In the genomic region with DNA sequence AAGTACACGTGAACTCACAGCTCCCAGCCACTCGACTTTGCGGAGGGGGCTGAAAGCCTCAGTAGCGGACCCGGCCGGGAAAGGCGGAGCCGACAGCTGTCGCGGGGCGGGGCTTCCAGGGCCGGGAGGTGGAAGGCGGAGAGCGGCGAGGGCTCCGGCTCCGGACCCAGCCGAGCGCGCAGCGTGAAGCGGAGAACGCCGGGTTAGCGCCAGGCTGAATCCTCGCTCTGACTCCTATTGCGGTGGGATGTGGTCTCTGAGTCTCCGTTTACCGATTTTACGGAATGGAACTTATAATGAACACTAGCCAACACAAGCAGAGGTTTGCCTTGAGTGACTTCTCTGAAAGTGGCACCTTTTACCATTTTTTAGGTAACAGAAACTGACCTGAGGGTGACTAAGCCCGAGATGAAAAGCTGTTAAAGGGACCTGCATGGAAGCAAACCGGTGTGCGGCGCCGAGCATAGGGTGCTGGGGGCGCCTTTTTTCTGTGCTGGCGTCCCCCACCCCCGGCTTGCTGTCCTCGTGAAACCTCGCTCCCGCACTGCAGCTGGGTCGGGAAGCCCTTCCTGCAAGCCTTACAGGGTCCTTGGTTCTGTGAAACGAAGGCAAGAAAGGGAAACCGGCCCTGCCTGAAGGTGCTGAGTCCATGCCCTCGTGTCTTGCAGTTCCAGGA, we compare ENCODE assay signal across 8 cellular contexts.
DNase-seq lines count a peak whose midpoint lies in the region; FAIRE-seq and TF ChIP-seq lines count a peak whose summit lies in the region.

No MANE protein-coding gene starts in this region.

- peak overlapping the region; percentile 89 for H3K4me2 ChIP-seq in smooth muscle cell

- no peaks in the 10 kb centered on the region for H4K20me1 ChIP-seq in smooth muscle cell (ENCODE audit: low read depth)

- TF ChIP-seq CTCF in smooth muscle cell (IDR thresholded peaks at IDR 0.05; ENCODE audit: borderline replicate concordance, insufficient read depth, poor library complexity, severe bottlenecking) (no peak), GM10266 (IDR thresholded peaks at IDR 0.05; ENCODE audit: control insufficient read depth, insufficient read depth, low read depth, missing control alignments) (no peak)

- H3K27ac ChIP-seq in smooth muscle cell (ENCODE audit: low read depth): no peak overlapping the region

- H3K36me3 ChIP-seq in smooth muscle cell (ENCODE audit: low read depth): no peaks in the 10 kb centered on the region

- FAIRE-seq in GM12892 (lab: Jason Lieb, UNC): no peak

- peak overlapping the region; percentile 60 for H3K4me3 ChIP-seq in smooth muscle cell

- no peak for TF ChIP-seq POLR2A in GM12892 (IDR thresholded peaks at IDR 0.05; ENCODE audit: low read depth, low read length)

- WGBS in smooth muscle cell (ENCODE audit: low lambda C conversion rate): 3% methylated on average over 44 of the region's 45 CpGs

- H3K9me3 ChIP-seq in smooth muscle cell (replicated peaks; ENCODE audit: low read depth): no peaks in the 10 kb centered on the region

- DNase-seq in GM12892 (ENCODE audit: insufficient read length) (peak; percentile 19), NCI-H1694 (lab: John Stamatoyannopoulos, UW) (peak; percentile 45), astrocyte of the hippocampus (ENCODE audit: low read depth, low spot score) (peak; percentile 80), iPS-NIHi11 (ENCODE audit: low spot score) (peak; percentile 89), smooth muscle cell (lab: John Stamatoyannopoulos, UW; ENCODE audit: unreplicated experiment) (peak; percentile 3), GM10266 (ENCODE audit: extremely low spot score) (no peak), SIG-M5 treated with dmso at 0.1 percent for 504 hours (lab: John Stamatoyannopoulos, UW; ENCODE audit: unreplicated experiment) (no peak), DMS79 (lab: John Stamatoyannopoulos, UW) (no peak)

- no peak overlapping the region for H3K9ac ChIP-seq in smooth muscle cell (ENCODE audit: low read depth)

- H3F3A ChIP-seq in smooth muscle cell (ENCODE audit: low read depth): no peaks in the 10 kb centered on the region

- H2AFZ ChIP-seq in smooth muscle cell (ENCODE audit: low read depth): peak overlapping the region; percentile 87

- peaks cover 55% of the 10 kb centered on the region for H3K27me3 ChIP-seq in smooth muscle cell (ENCODE audit: low read depth)

- no peaks in the 10 kb centered on the region for H3K79me2 ChIP-seq in smooth muscle cell (ENCODE audit: low read depth)

- H3K4me1 ChIP-seq in smooth muscle cell (ENCODE audit: low read depth): no peaks in the 10 kb centered on the region

Comparison
In these comparisons a context has a peak if more than half of its experiments do, and no peak if none do; other contexts are left out.
1. DNase-seq: peak in GM12892 (single experiment), NCI-H1694 (single experiment), astrocyte of the hippocampus (single experiment), iPS-NIHi11 (single experiment) and smooth muscle cell (single experiment); none in GM10266 (single experiment), SIG-M5 treated with dmso at 0.1 percent for 504 hours (single experiment) and DMS79 (single experiment).